Comparison of ENCODE assay signal across 9 cellular contexts in genomic region chr16:67998779-67999688, GRCh38. TPM values are rescaled to one million over a fixed set of nuclear protein-coding genes. Genes with fewer than 3 reads are reported as not detected.
DNase-seq lines count a peak whose midpoint lies in the region; ATAC-seq and TF ChIP-seq lines count a peak whose summit lies in the region.
"Not testable (repeated sequence)": the region's sequence is repeated elsewhere in the genome, so short reads cannot be mapped to it uniquely, and the experiment has no call there.
"Had no signal": no experiment of that assay in that cellular context is flagged by ENCODE, and none has a peak within 500 bp of the region (broad histone marks: within the 10 kb centered on the region; RNA-seq: fewer than 3 reads in every experiment).

TSS of gene DPEP2 (minus strand) at chr16:67999484. CDS start at chr16:67993212, 6,272 bp downstream.

- H3K4me1 ChIP-seq in effector memory CD4-positive, alpha-beta T cell (ENCODE audit: control insufficient read depth, insufficient read depth, low read length, poor library complexity, severe bottlenecking), result peaks cover 36% of the 10 kb centered on the region
- not testable (repeated sequence) for H3K4me1 ChIP-seq in psoas muscle; thymus (ENCODE audit: control insufficient read depth, insufficient read depth, low read length)

- H3K27me3 ChIP-seq in effector memory CD4-positive, alpha-beta T cell (replicated peaks; ENCODE audit: control insufficient read depth, insufficient read depth, low read length, poor library complexity, severe bottlenecking); psoas muscle (ENCODE audit: insufficient read depth in 3 of 3, low read length in 2 of 3); thymus (ENCODE audit: control insufficient read depth, insufficient read depth): not testable (repeated sequence)

- not testable (repeated sequence) for TF ChIP-seq CTCF in GM12865 (IDR thresholded peaks at IDR 0.05; ENCODE audit: insufficient read depth, low read depth, low read length, missing control alignments); psoas muscle (IDR thresholded peaks at IDR 0.05)

- intact Hi-C loops in left colon (cut with DNase I, micrococcal nuclease); psoas muscle (cut with DNase I): not testable (repeated sequence)

- WGBS in psoas muscle, 3 donors, result 63 to 75% (median 67%) methylated on average over 18 of the region's 18 CpGs
- WGBS in thymus, result 23% methylated on average over 18 of the region's 18 CpGs

- not testable (repeated sequence) for H3K36me3 ChIP-seq in effector memory CD4-positive, alpha-beta T cell (ENCODE audit: control insufficient read depth, insufficient read depth, low read length); psoas muscle (ENCODE audit: insufficient read depth in 1 of 2, low read depth in 1 of 2); thymus (ENCODE audit: control insufficient read depth, insufficient read depth)

- not testable (repeated sequence) for H3K9me3 ChIP-seq in effector memory CD4-positive, alpha-beta T cell (ENCODE audit: control insufficient read depth, low read length); psoas muscle; thymus (ENCODE audit: control insufficient read depth)

- H3K27ac ChIP-seq in effector memory CD4-positive, alpha-beta T cell (ENCODE audit: insufficient read depth, low read length, poor library complexity, severe bottlenecking), result peak within 1 kb of the TSS; percentile 49
- peak within 1 kb of the TSS; percentile 41 for H3K27ac ChIP-seq in psoas muscle
- peak within 1 kb of the TSS; percentile 90 for H3K27ac ChIP-seq in thymus (ENCODE audit: low read depth)

- ATAC-seq in left colon, result peak; percentile 32
- peak in 3 of 4 donors; percentile 33 to 44 (median 35) for ATAC-seq in psoas muscle

- H3K4me3 ChIP-seq in GM12865 (ENCODE audit: low read depth, low read length), result peak within 1 kb of the TSS; percentile 26
- peak within 1 kb of the TSS; percentile 33 for H3K4me3 ChIP-seq in effector memory CD4-positive, alpha-beta T cell (ENCODE audit: insufficient read depth, low read depth, low read length, poor library complexity, severe bottlenecking)
- peak within 1 kb of the TSS; percentile 4 for H3K4me3 ChIP-seq in psoas muscle
- H3K4me3 ChIP-seq in thymus (ENCODE audit: low read length), result peak within 1 kb of the TSS; percentile 29

- DNase-seq in GM12865 (ENCODE audit: low read depth) (peak; percentile 48), NOMO-1 treated with dmso at 0.1 percent for 144 hours (lab: John Stamatoyannopoulos, UW; ENCODE audit: unreplicated experiment) (peak; percentile 82)
- DNase-seq in activated CD4-positive, CD25-positive, alpha-beta regulatory T cell treated with anti-CD3 and anti-CD28 coated beads, Interleukin-2, amount 50 U/mL, for 16 hours (ENCODE audit: low read depth, low spot score), result peak; percentile 25
- peak; percentile 76 for DNase-seq in activated effector memory CD4-positive, alpha-beta T cell treated with anti-CD3 and anti-CD28 coated beads, Interleukin-2, amount 50 U/mL, for 16 hours
- not testable (repeated sequence) for DNase-seq in effector memory CD4-positive, alpha-beta T cell; left colon; psoas muscle

RNA-seq across cellular contexts. Expression of gene DPEP2, which starts in this region (rescaled TPM):
- total RNA-seq in left colon (1 to 10 TPM in 1 of 2 donors, under 1 TPM in 1; 0.82 to 2.5 TPM), psoas muscle (1 to 10 TPM in 1 of 4 donors, under 1 TPM in 2, not detected in 1; 0.25 to 1.1 (median 0.82) TPM)
- polyA plus RNA-seq in psoas muscle (under 1 TPM; 0.23 to 0.29 (median 0.27) TPM), thymus (19.0 TPM)
- polyA plus RNA-seq: SK-N-SH had no signal

Comparison
In these comparisons a context has a peak if more than half of its experiments do, and no peak if none do; other contexts are left out.
1. RNA of gene DPEP2 (polyA plus RNA-seq): 19.0 TPM in thymus (single experiment); 0.23 to 0.29 TPM in psoas muscle; every median in the first group is over 10 times any median in the second.
2. Peak in every context shown above with its lines, with median percentiles within 50 percentile points of each other: H3K4me3 ChIP-seq and H3K27ac ChIP-seq.